ENCODE assay signal across 26 cellular contexts in the genomic region with DNA sequence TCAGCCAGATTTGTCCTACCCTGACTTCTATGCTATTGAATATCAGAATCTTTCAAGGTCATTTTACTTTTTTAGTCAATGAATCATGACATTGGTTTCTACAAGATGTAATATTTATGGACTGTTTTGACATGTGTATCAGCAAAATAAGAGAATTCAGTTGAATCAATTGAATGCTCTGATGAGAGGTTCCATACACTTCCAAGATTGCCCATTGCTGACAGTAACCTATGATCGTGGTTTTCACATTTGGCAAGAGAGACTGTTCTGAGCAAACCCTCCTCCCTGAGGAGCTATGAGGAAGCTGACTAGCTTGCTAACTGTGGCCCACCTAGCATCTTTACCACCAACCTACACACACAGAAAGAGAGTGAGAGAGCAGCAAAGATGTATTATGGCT. TPM values are rescaled to one million over a fixed set of nuclear protein-coding genes. Genes with fewer than 3 reads are reported as not detected.
A peak's percentile ranks its signal among the peaks of the same experiment; 100 is the strongest.
DNase-seq lines count a peak whose midpoint lies in the region; TF ChIP-seq lines count a peak whose summit lies in the region.
"Had no signal": no experiment of that assay in that cellular context is flagged by ENCODE, and none has a peak within 500 bp of the region (broad histone marks: within the 10 kb centered on the region; RNA-seq: fewer than 3 reads in every experiment).

No MANE protein-coding gene starts in this region.

- H3K4me3 ChIP-seq in ACC112 (ENCODE audit: low read depth, low read length) (no peak overlapping the region), foreskin fibroblast (ENCODE audit: low read depth in 1 of 2, low read length in 2 of 2) (no peak overlapping the region)
- H3K4me3 ChIP-seq: ascending aorta, left lung, SJCRH30, stomach, thyroid gland, vagina had no signal

- peaks cover 58% of the 10 kb centered on the region for H3K4me1 ChIP-seq in ACC112 (ENCODE audit: control insufficient read depth, insufficient read depth, low read length, unreplicated experiment)
- H3K4me1 ChIP-seq: left lung, stomach, thyroid gland, vagina had no signal

- TF ChIP-seq CTCF in foreskin fibroblast (IDR thresholded peaks at IDR 0.05; ENCODE audit: low read depth, low read length): no peak

- H3K79me2 ChIP-seq in ACC112 (ENCODE audit: control insufficient read depth, insufficient read depth, low read length, unreplicated experiment): no peaks in the 10 kb centered on the region

- peak; percentile 42 for DNase-seq in HT1080 (ENCODE audit: low read depth)
- DNase-seq in amniotic epithelial cell (ENCODE audit: low read depth): peak; percentile 75
- peak; percentile 59 to 69 for DNase-seq in foreskin fibroblast
- no peak for DNase-seq in activated naive CD4-positive, alpha-beta T cell (lab: John Stamatoyannopoulos, UW)
- no peak for DNase-seq in cerebellar nuclear complex (lab: John Stamatoyannopoulos, UW)
- DNase-seq in DMS153 treated with DMSO at 0.1 percent for 48 hours (lab: John Stamatoyannopoulos, UW; ENCODE audit: unreplicated experiment): no peak
- no peak for DNase-seq in KBM-7
- DNase-seq: activated CD4-positive, alpha-beta T cell treated with anti-CD3 and anti-CD28 coated beads, Interleukin-2, amount 50 U/mL, for 1 hour; activated CD4-positive, CD25-positive, alpha-beta regulatory T cell; activated gamma-delta T cell; activated naive CD8-positive, alpha-beta T cell treated with anti-CD3 and anti-CD28 coated beads, Interleukin-2, amount 10 ng/mL, durations not matched to agents 7 days and 5 days; activated T-cell treated with anti-CD3 and anti-CD28 coated beads, Interleukin-2, amount 50 U/mL, for 1 hour; AML-193; CD4-positive, alpha-beta T cell; left lung; NCI-H1694; NCI-H82; right cardiac atrium; SJCRH30; stimulated activated CD4-positive, alpha-beta T cell treated with anti-CD3 and anti-CD28 coated beads, Interleukin-2, amount 100 ng/mL, for 48 hours; stomach; T-helper 1 cell; thyroid gland had no signal

- peak overlapping the region; percentile 60 for H3K27ac ChIP-seq in ACC112 (ENCODE audit: low read depth, low read length)
- H3K27ac ChIP-seq: ascending aorta, left lung, SJCRH30, stomach, thyroid gland, vagina had no signal

- H3K27me3 ChIP-seq in ACC112 (ENCODE audit: insufficient read depth, low read length): no peaks in the 10 kb centered on the region
- H3K27me3 ChIP-seq: ascending aorta, left lung, SJCRH30, stomach, thyroid gland, vagina had no signal

- in situ Hi-C loops in KBM-7 (cut with MboI; ENCODE audit: low pct_unique_long_range_greater_than_20kb, low sequenced_read_pairs): no loop called here

- H3K36me3 ChIP-seq in ACC112 (ENCODE audit: insufficient read depth, low read length): no peaks in the 10 kb centered on the region
- H3K36me3 ChIP-seq: ascending aorta, left lung, SJCRH30, stomach, thyroid gland, vagina had no signal

- peak overlapping the region; percentile 10 for H2AFZ ChIP-seq in ACC112 (ENCODE audit: low read length, unreplicated experiment)

RNA-seq across cellular contexts. Expression of a gene that starts 56.7 kb away (rescaled TPM):
- total RNA-seq in HT1080 (2014; rRNA removed; shearing (Covaris generic)): 56.2 and 71.8 TPM in 2 replicates
- polyA plus RNA-seq in HT1080 (2015; cell fraction: cytosol; rRNA removed): 59.3 and 60.4 TPM in 2 replicates
- polyA plus RNA-seq in HT1080 (2015; cell fraction: nucleus; rRNA removed): 68.6 and 70.1 TPM in 2 replicates

Comparison
In these comparisons a context has a peak if more than half of its experiments do, and no peak if none do; other contexts are left out.
1. DNase-seq: peak in HT1080 (single experiment), amniotic epithelial cell (single experiment) and foreskin fibroblast (2 of 2); none in activated naive CD4-positive, alpha-beta T cell (0 of 4), cerebellar nuclear complex (0 of 2), DMS153 treated with DMSO at 0.1 percent for 48 hours (single experiment) and KBM-7 (single experiment).